Comparison of ENCODE assay signal across 11 cellular contexts in genomic region chr6:37365791-37366190, GRCh38. TPM values are rescaled to one million over a fixed set of nuclear protein-coding genes. Genes with fewer than 3 reads are reported as not detected.
DNase-seq lines count a peak whose midpoint lies in the region; ATAC-seq and TF ChIP-seq lines count a peak whose summit lies in the region.
"Had no signal": no experiment of that assay in that cellular context is flagged by ENCODE, and none has a peak within 500 bp of the region (broad histone marks: within the 10 kb centered on the region; RNA-seq: fewer than 3 reads in every experiment).

No MANE protein-coding gene starts in this region.

- peak; percentile 38 for TF ChIP-seq RAD21 in Ishikawa (IDR thresholded peaks at IDR 0.05; ENCODE audit: low read depth)

- intact Hi-C loops in left ventricle myocardium superior (cut with micrococcal nuclease) = no loop called here

- peak; percentile 59 for ATAC-seq in left ventricle myocardium superior
- no peak for ATAC-seq in GM21786 (IDR thresholded peaks at IDR 0.05; ENCODE audit: unreplicated experiment)

- DNase-seq in AG04450 (ENCODE audit: low read depth, low spot score) (no peak), adipocyte (ENCODE audit: low read depth) (peak; percentile 58), left ventricle myocardium superior (no peak), NOMO-1 treated with DMSO at 0.1 percent for 48 hours (lab: John Stamatoyannopoulos, UW; ENCODE audit: unreplicated experiment) (no peak), NCI-H2107 (lab: John Stamatoyannopoulos, UW) (no peak)
- no peak for DNase-seq in activated CD4-positive, alpha-beta memory T cell treated with anti-CD3 and anti-CD28 coated beads, Interleukin-2, amount 10 ng/mL, durations not matched to agents 7 days and 5 days
- DNase-seq: activated naive CD8-positive, alpha-beta T cell treated with anti-CD3 and anti-CD28 coated beads, Interleukin-2, amount 10 ng/mL, durations not matched to agents 7 days and 5 days; left cardiac atrium had no signal

- peaks cover 3% of the 10 kb centered on the region for H3K4me1 ChIP-seq in adipocyte (ENCODE audit: control insufficient read depth, insufficient read depth, low read length)
- H3K4me1 ChIP-seq: vagina had no signal

- H3K9me3 ChIP-seq in AG04450 (ENCODE audit: control insufficient read depth, insufficient read depth, low read length) = no peaks in the 10 kb centered on the region
- no peaks in the 10 kb centered on the region for H3K9me3 ChIP-seq in adipocyte (ENCODE audit: control insufficient read depth, low read length)
- H3K9me3 ChIP-seq: vagina had no signal

- peak; percentile 12; the same call in 1 of the 2 replicates for TF ChIP-seq CTCF in AG04450 (IDR thresholded peaks at IDR 0.05; ENCODE audit: low read depth, low read length)

- H3K36me3 ChIP-seq in adipocyte (ENCODE audit: control insufficient read depth, insufficient read depth, low read length, severe bottlenecking) = peaks cover 62% of the 10 kb centered on the region

- H3K4me1 Mint-ChIP-seq in activated CD4-positive, alpha-beta memory T cell treated with anti-CD3 and anti-CD28 coated beads, Interleukin-2, amount 10 ng/mL, durations not matched to agents 7 days and 5 days = peaks cover 9% of the 10 kb centered on the region

- no peaks in the 10 kb centered on the region for H3K9me3 Mint-ChIP-seq in activated CD4-positive, alpha-beta memory T cell treated with anti-CD3 and anti-CD28 coated beads, Interleukin-2, amount 10 ng/mL, durations not matched to agents 7 days and 5 days
- H3K9me3 Mint-ChIP-seq: activated naive CD8-positive, alpha-beta T cell treated with anti-CD3 and anti-CD28 coated beads, Interleukin-2, amount 10 ng/mL, durations not matched to agents 7 days and 5 days had no signal

- H3K27me3 ChIP-seq in AG04450 (ENCODE audit: control insufficient read depth, insufficient read depth, low read length) (no peaks in the 10 kb centered on the region), adipocyte (replicated peaks; ENCODE audit: control insufficient read depth, insufficient read depth, low read length) (no peaks in the 10 kb centered on the region)
- H3K27me3 ChIP-seq: vagina had no signal

- no peak overlapping the region for H3K9ac ChIP-seq in adipocyte (ENCODE audit: low read length)

- H3K27ac ChIP-seq in AG04450 (ENCODE audit: low read depth, low read length) = no peak overlapping the region
- H3K27ac ChIP-seq: vagina had no signal

- CTCF ChIA-PET in AG04450 (lab: Charles Lee) = interaction anchor here (0.6 to 1.4 kb wide), 5 partner anchors 40 to 325 kb away, joined by 3 to 4 read pairs (median 4); no protein-coding TSS in a partner anchor
- CTCF ChIA-PET in activated CD4-positive, alpha-beta memory T cell treated with anti-CD3 and anti-CD28 coated beads, Interleukin-2, amount 10 ng/mL, durations not matched to agents 7 days and 5 days (lab: Charles Lee) = interaction anchor here (0.9 to 1.9 kb wide), 5 partner anchors 9 to 348 kb away, joined by 3 to 5 read pairs (median 4); no protein-coding TSS in a partner anchor

- H3K27ac Mint-ChIP-seq in activated CD4-positive, alpha-beta memory T cell treated with anti-CD3 and anti-CD28 coated beads, Interleukin-2, amount 10 ng/mL, durations not matched to agents 7 days and 5 days = no peak overlapping the region
- H3K27ac Mint-ChIP-seq: activated naive CD8-positive, alpha-beta T cell treated with anti-CD3 and anti-CD28 coated beads, Interleukin-2, amount 10 ng/mL, durations not matched to agents 7 days and 5 days had no signal

- H3K4me3 ChIP-seq in AG04450 (ENCODE audit: low read depth, low read length) (no peak overlapping the region), adipocyte (ENCODE audit: low read length) (no peak overlapping the region)
- H3K4me3 ChIP-seq: vagina had no signal

- POLR2A ChIA-PET in AG04450 (lab: Yijun Ruan, JAX) = no interaction called here
- POLR2A ChIA-PET in activated CD4-positive, alpha-beta memory T cell treated with anti-CD3 and anti-CD28 coated beads, Interleukin-2, amount 10 ng/mL, durations not matched to agents 7 days and 5 days (lab: Charles Lee) = interaction anchor here (1.4 kb wide), 1 partner anchor 11 kb away, joined by 5 read pairs; the partner anchor contains the start of gene RNF8

- H3K27me3 Mint-ChIP-seq in activated CD4-positive, alpha-beta memory T cell treated with anti-CD3 and anti-CD28 coated beads, Interleukin-2, amount 10 ng/mL, durations not matched to agents 7 days and 5 days = no peaks in the 10 kb centered on the region
- H3K27me3 Mint-ChIP-seq: activated naive CD8-positive, alpha-beta T cell treated with anti-CD3 and anti-CD28 coated beads, Interleukin-2, amount 10 ng/mL, durations not matched to agents 7 days and 5 days had no signal

- peaks cover 44% of the 10 kb centered on the region for H3K36me3 Mint-ChIP-seq in activated CD4-positive, alpha-beta memory T cell treated with anti-CD3 and anti-CD28 coated beads, Interleukin-2, amount 10 ng/mL, durations not matched to agents 7 days and 5 days (ENCODE audit: low read depth)

- no peak for TF ChIP-seq EP300 in Ishikawa (IDR thresholded peaks at IDR 0.05; ENCODE audit: borderline replicate concordance)

- no peak overlapping the region for H3K4me3 Mint-ChIP-seq in activated CD4-positive, alpha-beta memory T cell treated with anti-CD3 and anti-CD28 coated beads, Interleukin-2, amount 10 ng/mL, durations not matched to agents 7 days and 5 days
- H3K4me3 Mint-ChIP-seq: activated naive CD8-positive, alpha-beta T cell treated with anti-CD3 and anti-CD28 coated beads, Interleukin-2, amount 10 ng/mL, durations not matched to agents 7 days and 5 days had no signal

TF ChIP-seq in Ishikawa, 13 proteins besides CTCF, POLR2A, EP300 and RAD21:
- no peak for TF ChIP-seq YY1 (IDR thresholded peaks at IDR 0.05; ENCODE audit: low read depth)
- no peak for TF ChIP-seq FOXM1 (IDR thresholded peaks at IDR 0.05; ENCODE audit: borderline replicate concordance, low read depth)
- no peak for TF ChIP-seq NFIC (IDR thresholded peaks at IDR 0.05)
- no peak for TF ChIP-seq CEBPB (IDR thresholded peaks at IDR 0.05)
- TF ChIP-seq TAF1 (IDR thresholded peaks at IDR 0.05; ENCODE audit: low read depth) = no peak
- TF ChIP-seq USF1 (IDR thresholded peaks at IDR 0.05) = no peak
- no peak for TF ChIP-seq TCF12 (IDR thresholded peaks at IDR 0.05; ENCODE audit: low read depth)
- no peak for TF ChIP-seq MAX (IDR thresholded peaks at IDR 0.05)
- no peak for TF ChIP-seq TEAD4 (IDR thresholded peaks at IDR 0.05)
- no peak for TF ChIP-seq CREB1 (IDR thresholded peaks at IDR 0.05; ENCODE audit: low read depth)
- no peak for TF ChIP-seq ZBTB7A (IDR thresholded peaks at IDR 0.05; ENCODE audit: low read depth)
- TF ChIP-seq EGR1 (IDR thresholded peaks at IDR 0.05) = no peak
- TF ChIP-seq REST (IDR thresholded peaks at IDR 0.05; ENCODE audit: low read depth) = no peak

RNA-seq across cellular contexts. Expression of gene RNF8, which starts 12.0 kb away (rescaled TPM):
- polyA plus RNA-seq in AG04450 (2011; rRNA removed) = 20.1 and 26.3 TPM in 2 replicates
- polyA minus RNA-seq in AG04450 (2011; rRNA and poly(A)+ RNA removed) = 10.2 and 11.7 TPM in 2 replicates
- 15.7 TPM for total RNA-seq in left ventricle myocardium superior
- total RNA-seq in activated CD4-positive, alpha-beta memory T cell treated with anti-CD3 and anti-CD28 coated beads, Interleukin-2, amount 10 ng/mL, durations not matched to agents 7 days and 5 days = 10 to 100 TPM; 23.5 to 24.0 TPM
